Comparison of ENCODE assay signal across 18 cellular contexts in genomic region chr19:11641241-11641640, GRCh38. TPM values are rescaled to one million over a fixed set of nuclear protein-coding genes. Genes with fewer than 3 reads are reported as not detected.
DNase-seq lines count a peak whose midpoint lies in the region; ATAC-seq, FAIRE-seq and TF ChIP-seq lines count a peak whose summit lies in the region.
"Had no signal": no experiment of that assay in that cellular context is flagged by ENCODE, and none has a peak within 500 bp of the region (broad histone marks: within the 10 kb centered on the region; RNA-seq: fewer than 3 reads in every experiment).

No MANE protein-coding gene starts in this region.

- H4K91ac ChIP-seq in H1 (replicated peaks; ENCODE audit: insufficient read length, low read length) (no peak overlapping the region), neuronal stem cell (ENCODE audit: low read depth, low read length, poor library complexity) (no peak overlapping the region)

- no peaks in the 10 kb centered on the region for H3F3A ChIP-seq in PC-3 (ENCODE audit: low read length, unreplicated experiment)

- CTCF ChIA-PET in HepG2 (lab: Yijun Ruan, JAX; ENCODE audit: low intra/inter-chr PET ratio, low total read pairs), result no interaction called here
- CTCF ChIA-PET in PC-3 (lab: Charles Lee), result no interaction called here
- CTCF ChIA-PET in H1 (lab: Charles Lee; ENCODE audit: partially characterized antibody), result interaction anchor here (1.0 to 1.5 kb wide), 2 partner anchors 18 to 157 kb away, joined by 3 read pairs; partner anchors contain the start of gene ZNF491

- H3K79me2 ChIP-seq in HepG2 (ENCODE audit: insufficient read depth, low read length) (peaks cover 2% of the 10 kb centered on the region), PC-3 (ENCODE audit: low read length) (peaks cover 28% of the 10 kb centered on the region), H1 (ENCODE audit: control insufficient read depth in 1 of 2, insufficient read depth in 2 of 2, low read length in 2 of 2) (no peaks in the 10 kb centered on the region)

- TF ChIP-seq EP300 in HepG2 (IDR thresholded peaks at IDR 0.05; ENCODE audit: low read depth in 2 of 2, low read length in 2 of 2) (no peak), HepG2 (CRISPR knock-in tag; IDR thresholded peaks at IDR 0.05; ENCODE audit: borderline replicate concordance) (no peak), H1 (IDR thresholded peaks at IDR 0.05; ENCODE audit: borderline replicate concordance in 1 of 2, low read depth in 2 of 2, low read length in 2 of 2) (no peak)

- BruUV-seq in HepG2 (replicated peaks; lab: Mats Ljungman, UMichigan) (TSS peak; percentile 55), PC-3 (replicated peaks; lab: Mats Ljungman, UMichigan) (TSS peak; percentile 50)

- TF ChIP-seq CTCF in HepG2 (CRISPR knock-in tag; IDR thresholded peaks at IDR 0.05) (no peak), right lobe of liver (IDR thresholded peaks at IDR 0.05) (no peak), PC-3 (conservative IDR thresholded peaks at IDR 0.05; ENCODE audit: low read depth, low read length) (no peak), H1 (IDR thresholded peaks at IDR 0.05; ENCODE audit: control extremely low read depth in 1 of 3, insufficient read depth in 1 of 3, low read depth in 1 of 3, low read length in 3 of 3) (no peak)

- ATAC-seq in HepG2, result no peak
- no peak for ATAC-seq in right lobe of liver
- ATAC-seq in PC-3, result no peak
- ATAC-seq in GM18907 (IDR thresholded peaks at IDR 0.05; ENCODE audit: unreplicated experiment), result no peak
- ATAC-seq: GM23338 had no signal

- H2BK12ac ChIP-seq in H1 (ENCODE audit: low read depth, low read length) (no peak overlapping the region), neuronal stem cell (ENCODE audit: low read length) (peak overlapping the region; percentile 84)

- H3K14ac ChIP-seq in H1 (ENCODE audit: insufficient read length) (no peak overlapping the region), neuronal stem cell (ENCODE audit: low read length) (no peak overlapping the region)

- H2AFZ ChIP-seq in HepG2 (ENCODE audit: low read length) (no peak overlapping the region), PC-3 (ENCODE audit: low read length) (no peak overlapping the region), H1 (ENCODE audit: low read length) (no peak overlapping the region), neuronal stem cell (ENCODE audit: low read length) (no peak overlapping the region)
- H2AFZ ChIP-seq: GM23338 had no signal

- TF ChIP-seq POLR2A in HepG2 (IDR thresholded peaks at IDR 0.05; ENCODE audit: insufficient read depth in 1 of 2, low read depth in 2 of 2, low read length in 2 of 2) (no peak), right lobe of liver (IDR thresholded peaks at IDR 0.05) (no peak), H1 (IDR thresholded peaks at IDR 0.05; ENCODE audit: control extremely low read depth in 1 of 2, low read depth in 2 of 2, low read length in 2 of 2) (no peak)

- H3K18ac ChIP-seq in H1 (ENCODE audit: extremely low read depth, low read length) (no peak overlapping the region), neuronal stem cell (ENCODE audit: low read length) (no peak overlapping the region)

- H2BK15ac ChIP-seq in H1 (ENCODE audit: low read length) (no peak overlapping the region), neuronal stem cell (ENCODE audit: low read length) (no peak overlapping the region)

- H3K27ac ChIP-seq in HepG2 (ENCODE audit: extremely low read length, insufficient read depth, low read length) (no peak overlapping the region), right lobe of liver (no peak overlapping the region), PC-3 (ENCODE audit: low read length) (no peak overlapping the region), H1 (ENCODE audit: low read depth, low read length) (no peak overlapping the region), neuronal stem cell (replicated peaks; ENCODE audit: low read length) (no peak overlapping the region)

- H2BK5ac ChIP-seq in H1 (ENCODE audit: low read depth, low read length) (no peak overlapping the region), neuronal stem cell (ENCODE audit: low read length) (no peak overlapping the region)

- H3K36me3 ChIP-seq in HepG2 (replicated peaks in 1 of 2; ENCODE audit: control insufficient read depth in 1 of 2, insufficient read depth in 2 of 2, low read length in 2 of 2) (no peaks in the 10 kb centered on the region), right lobe of liver (no peaks in the 10 kb centered on the region), PC-3 (ENCODE audit: low read depth, low read length) (peaks cover 20% of the 10 kb centered on the region), H1 (ENCODE audit: control insufficient read depth in 2 of 4, insufficient read depth in 4 of 4, low read length in 3 of 4) (no peaks in the 10 kb centered on the region), neuronal stem cell (replicated peaks in 1 of 2; ENCODE audit: control insufficient read depth in 2 of 2, insufficient read depth in 2 of 2, low read length in 2 of 2) (peaks cover 0 to 48% of the 10 kb centered on the region in 2 donors)

- no peak overlapping the region for H3K4ac ChIP-seq in H1 (replicated peaks; ENCODE audit: insufficient read length, low read depth, low read length)
- H3K4ac ChIP-seq in neuronal stem cell (ENCODE audit: low read length), result no peak overlapping the region

- no peak overlapping the region for H4K5ac ChIP-seq in H1 (ENCODE audit: insufficient read length, low read depth, low read length)

- POLR2A ChIA-PET in HepG2 (lab: Yijun Ruan, JAX) (no interaction called here), PC-3 (lab: Charles Lee; ENCODE audit: unreplicated experiment) (no interaction called here), H1 (lab: Charles Lee; ENCODE audit: partially characterized antibody) (interaction anchor here (1.0 to 1.4 kb wide), 2 partner anchors 18 to 82 kb away, joined by 3 to 5 read pairs; partner anchors contain the start of gene ELOF1)

- H2AK5ac ChIP-seq in H1 (ENCODE audit: low read depth, low read length), result no peak overlapping the region
- no peak overlapping the region for H2AK5ac ChIP-seq in neuronal stem cell (ENCODE audit: low read depth, low read length)

- peaks cover 6% of the 10 kb centered on the region; the same call in 1 of the 2 replicates for H3K4me1 ChIP-seq in HepG2 (ENCODE audit: insufficient read depth, low read length)
- peaks cover 0 to 3% (median 0%) of the 10 kb centered on the region in 4 donors for H3K4me1 ChIP-seq in right lobe of liver
- H3K4me1 ChIP-seq in PC-3 (ENCODE audit: insufficient read depth, low read length), result 0 out of 2 replicates have a peak, but pooled peaks cover 3% of the 10 kb centered on the region
- peaks cover 0 to 5% (median under 1%) of the 10 kb centered on the region in 4 experiments; a peak in 3 of 7 replicates for H3K4me1 ChIP-seq in H1 (replicated peaks in 1 of 4; ENCODE audit: control insufficient read depth in 3 of 4, insufficient read depth in 4 of 4, low read length in 3 of 4)
- H3K4me1 ChIP-seq in neuronal stem cell (ENCODE audit: control insufficient read depth in 2 of 2, insufficient read depth in 1 of 2, low read depth in 1 of 2, low read length in 2 of 2), result no peaks in the 10 kb centered on the region

- intact Hi-C loops in HepG2 (cut with micrococcal nuclease; ENCODE audit: unreplicated experiment) (no loop called here), right lobe of liver (cut with DNase I) (no loop called here), PC-3 (cut with micrococcal nuclease) (no loop called here)

- no peaks in the 10 kb centered on the region for H3K79me1 ChIP-seq in H1 (ENCODE audit: low read depth, low read length)
- no peaks in the 10 kb centered on the region for H3K79me1 ChIP-seq in neuronal stem cell (ENCODE audit: low read depth, low read length)

- no peak overlapping the region for H3K9ac ChIP-seq in HepG2 (ENCODE audit: insufficient read depth, low read depth, low read length)
- H3K9ac ChIP-seq in PC-3 (ENCODE audit: low read length), result no peak overlapping the region
- no peak overlapping the region for H3K9ac ChIP-seq in H1 (replicated peaks in 1 of 4; ENCODE audit: extremely low read depth in 1 of 4, low read depth in 3 of 4, low read length in 3 of 4)
- H3K9ac ChIP-seq in neuronal stem cell (ENCODE audit: low read depth, low read length, poor library complexity), result no peak overlapping the region

- no peak overlapping the region for H3K23ac ChIP-seq in H1 (ENCODE audit: insufficient read length)
- H3K23ac ChIP-seq in neuronal stem cell (ENCODE audit: low read depth, low read length, poor library complexity), result no peak overlapping the region

- H3K4me2 ChIP-seq in HepG2 (ENCODE audit: low read depth, low read length) (no peak overlapping the region), PC-3 (ENCODE audit: low read length) (no peak overlapping the region), H1 (ENCODE audit: insufficient read depth in 1 of 2, low read depth in 2 of 2, low read length in 2 of 2) (no peak overlapping the region), neuronal stem cell (ENCODE audit: insufficient read depth, low read length, poor library complexity, severe bottlenecking) (no peak overlapping the region)
- H3K4me2 ChIP-seq: GM23338 had no signal

- TF ChIP-seq RAD21 in HepG2 (CRISPR knock-in tag; IDR thresholded peaks at IDR 0.05) (no peak), H1 (IDR thresholded peaks at IDR 0.05 in 1 of 2, conservative IDR thresholded peaks at IDR 0.05 in 1 of 2; ENCODE audit: low read depth in 2 of 2, low read length in 2 of 2) (no peak)

- WGBS in HepG2 (ENCODE audit: low lambda C conversion rate), result 87% methylated on average over 6 of the region's 7 CpGs
- 86% methylated on average over 6 of the region's 7 CpGs for WGBS in right lobe of liver (ENCODE audit: insufficient coverage, low coverage, low lambda C conversion rate, missing lambda C conversion rate)
- WGBS in H1 (ENCODE audit: extremely low coverage in 1 of 2, insufficient coverage in 1 of 2, insufficient read length in 1 of 2, insufficient replicate concordance in 2 of 2, low coverage in 1 of 2, low lambda C conversion rate in 2 of 2, missing lambda C conversion rate in 1 of 2), 2 experiments, result 97% methylated on average over 7 of the region's 7 CpGs; no CpG with 5 or more reads in 1 of the 2 experiments
- no CpG with 5 or more reads among the region's 7 CpGs for WGBS in neuronal stem cell (ENCODE audit: extremely low coverage in 2 of 2, insufficient read length in 2 of 2, insufficient replicate concordance in 1 of 2), 2 donors

- H3K9me3 ChIP-seq in HepG2 (ENCODE audit: low read length) (no peaks in the 10 kb centered on the region), right lobe of liver (no peaks in the 10 kb centered on the region), PC-3 (ENCODE audit: low read length) (no peaks in the 10 kb centered on the region), H1 (ENCODE audit: insufficient read depth in 2 of 2, low read depth in 1 of 2, low read length in 1 of 2) (no peaks in the 10 kb centered on the region), neuronal stem cell (replicated peaks in 1 of 2; ENCODE audit: control insufficient read depth in 2 of 2, insufficient read depth in 1 of 2, low read depth in 1 of 2, low read length in 2 of 2) (peaks cover 3 to 33% of the 10 kb centered on the region in 2 donors)

- H4K8ac ChIP-seq in H1 (ENCODE audit: extremely low read depth, insufficient read depth, low read length) (peak overlapping the region; percentile 22; the same call in 1 of the 2 replicates), neuronal stem cell (ENCODE audit: low read depth, low read length) (no peak overlapping the region)

- H4K20me1 ChIP-seq in HepG2 (ENCODE audit: insufficient read depth, low read length) (no peaks in the 10 kb centered on the region), PC-3 (ENCODE audit: low read length) (no peaks in the 10 kb centered on the region), H1 (replicated peaks in 1 of 2; ENCODE audit: control insufficient read depth in 1 of 2, insufficient read depth in 2 of 2, low read length in 2 of 2) (no peaks in the 10 kb centered on the region)

- in situ Hi-C loops in HepG2 (cut with HindIII; ENCODE audit: extremely low pct_ligation_motif_present, low pct_unique_long_range_greater_than_20kb), result no loop called here

- no peaks in the 10 kb centered on the region for H3K23me2 ChIP-seq in H1 (ENCODE audit: low read depth, low read length)

- H2BK20ac ChIP-seq in H1 (ENCODE audit: low read length), result no peak overlapping the region

- H3K9me2 ChIP-seq in PC-3 (replicated peaks; ENCODE audit: low read length), result no peaks in the 10 kb centered on the region

- H3K4me3 ChIP-seq in HepG2 (replicated peaks in 1 of 3; ENCODE audit: insufficient read depth in 1 of 3, low read depth in 2 of 3, low read length in 3 of 3) (no peak overlapping the region), right lobe of liver (no peak overlapping the region), PC-3 (ENCODE audit: low read length) (no peak overlapping the region), H1 (ENCODE audit: extremely low read depth in 1 of 4, insufficient read depth in 2 of 4, low read depth in 3 of 4, low read length in 4 of 4) (no peak overlapping the region), neuronal stem cell (ENCODE audit: low read length in 2 of 2) (no peak overlapping the region)
- H3K4me3 ChIP-seq: GM23338 had no signal

- DNase-seq in HepG2 (ENCODE audit: low spot score), result no peak
- no peak for DNase-seq in right lobe of liver
- DNase-seq in PC-3, result no peak
- DNase-seq in H1 (ENCODE audit: low read depth in 1 of 2, low spot score in 2 of 2), result no peak
- DNase-seq in neuronal stem cell (ENCODE audit: low spot score), result no peak
- no peak for DNase-seq in NCI-H1417 treated with DMSO at 0.1 percent for 48 hours (lab: John Stamatoyannopoulos, UW)
- no peak for DNase-seq in SW 1271 (lab: John Stamatoyannopoulos, UW)
- DNase-seq: 8988T; ACHN; C1 segment of cervical spinal cord; CD4-positive, alpha-beta T cell; DMS153; DMS79 treated with DMSO at 0.1 percent for 48 hours; GF-D8; H9 had no signal

- FAIRE-seq in HepG2 (lab: Jason Lieb, UNC) (no peak), H1 (lab: Jason Lieb, UNC) (no peak)
- FAIRE-seq: D721Med had no signal

- H2BK120ac ChIP-seq in H1 (replicated peaks; ENCODE audit: low read depth, low read length) (no peak overlapping the region), neuronal stem cell (ENCODE audit: low read depth, low read length) (no peak overlapping the region)

- no peak overlapping the region for H3K56ac ChIP-seq in H1 (replicated peaks; ENCODE audit: insufficient read length, low read depth, low read length)

- H3K27me3 ChIP-seq in HepG2 (ENCODE audit: control insufficient read depth in 1 of 2, insufficient read depth in 2 of 2, low read length in 2 of 2), result no peaks in the 10 kb centered on the region; a peak in 1 of 5 replicates
- H3K27me3 ChIP-seq in right lobe of liver, result no peaks in the 10 kb centered on the region
- H3K27me3 ChIP-seq in PC-3 (ENCODE audit: low read length), result no peaks in the 10 kb centered on the region
- no peaks in the 10 kb centered on the region for H3K27me3 ChIP-seq in H1 (replicated peaks in 1 of 4; ENCODE audit: control insufficient read depth in 3 of 4, extremely low read depth in 1 of 4, insufficient read depth in 3 of 4, low read length in 3 of 4)
- no peaks in the 10 kb centered on the region for H3K27me3 ChIP-seq in neuronal stem cell (ENCODE audit: control insufficient read depth in 3 of 3, insufficient read depth in 3 of 3, low read depth in 1 of 3, low read length in 3 of 3)

RNA-seq across cellular contexts. Expression of gene ZNF627, which starts 44.0 kb away (rescaled TPM):
- total RNA-seq in HepG2 (2016; rRNA removed; fragmentation: Illumina TruSeq; extraction: Trizol) (12.7 and 14.2 TPM in 2 replicates), right lobe of liver (1 to 10 TPM; 2.7 to 5.4 (median 4.6) TPM), PC-3 (2014; rRNA removed) (8.5 and 14.2 TPM in 2 replicates)
- 3.0 and 3.1 TPM in 2 replicates for total RNA-seq in HepG2 (2016; cell fraction: cytosol; rRNA removed; fragmentation: Illumina TruSeq; extraction: Trizol; ENCODE audit: low read depth)
- 13.5 and 18.6 TPM in 2 replicates for total RNA-seq in HepG2 (2016; cell fraction: insoluble cytoplasmic fraction; rRNA removed; fragmentation: Illumina TruSeq; extraction: Trizol)
- 9.4 and 10.1 TPM in 2 replicates for total RNA-seq in HepG2 (2016; cell fraction: membrane; rRNA removed; fragmentation: Illumina TruSeq; extraction: Trizol)
- total RNA-seq in HepG2 (2016; cell fraction: nucleus; rRNA removed; fragmentation: Illumina TruSeq; extraction: Trizol), result 8.8 and 9.3 TPM in 2 replicates
- polyA plus RNA-seq in HepG2 (2011; rRNA removed) (4.2 and 4.5 TPM in 2 replicates), H1 (2011; rRNA removed) (5.4 and 7.2 TPM in 2 replicates)
- polyA plus RNA-seq in HepG2 (2011; cell fraction: cytosol; rRNA removed), result 2.2 and 4.3 TPM in 2 replicates
- 2.8 and 3.3 TPM in 2 replicates for polyA plus RNA-seq in HepG2 (2011; cell fraction: nucleus; rRNA removed)
- 6.0 and 6.4 TPM in 2 replicates for polyA plus RNA-seq in HepG2 (2012)
- 1.1 and 1.4 TPM in 2 replicates for polyA plus RNA-seq in HepG2 (2016; cell fraction: cytosol; fragmentation: Illumina TruSeq; extraction: Trizol; ENCODE audit: low read depth)
- polyA plus RNA-seq in HepG2 (2016; cell fraction: insoluble cytoplasmic fraction; fragmentation: Illumina TruSeq; extraction: Trizol; ENCODE audit: low read depth), result 7.3 and 8.2 TPM in 2 replicates
- polyA plus RNA-seq in HepG2 (2016; cell fraction: membrane; fragmentation: Illumina TruSeq; extraction: Trizol; ENCODE audit: low read depth), result 3.4 TPM in 2 replicates
- 6.6 and 8.4 TPM in 2 replicates for polyA plus RNA-seq in HepG2 (2016; cell fraction: nucleus; fragmentation: Illumina TruSeq; extraction: Trizol; ENCODE audit: insufficient read depth, low read depth)
- 4.3 and 4.4 TPM in 2 replicates for polyA minus RNA-seq in HepG2 (2011; rRNA and poly(A)+ RNA removed; ENCODE audit: low replicate concordance)
- 6.4 and 8.8 TPM in 2 replicates for polyA minus RNA-seq in HepG2 (2011; cell fraction: cytosol; rRNA and poly(A)+ RNA removed)
- 10.3 TPM in 2 replicates for polyA minus RNA-seq in HepG2 (2011; cell fraction: nucleus; rRNA and poly(A)+ RNA removed)
- total RNA-seq in H1 (2021; fragmentation: NEBNext Ultra II Directional; extraction: Animal tissue kit (Norgen Biotek cat#: 25700)), result 13.7 and 15.8 TPM in 2 replicates
- polyA plus RNA-seq in H1 (2011; cell fraction: cytosol; rRNA removed), result 7.5 TPM
- 3.6 TPM for polyA plus RNA-seq in H1 (2011; cell fraction: nucleus; rRNA removed)
- 7.7 to 10.1 TPM (median 8.7 TPM) in 4 replicates for polyA plus RNA-seq in H1 (2012, experiment 1 of 2)
- polyA plus RNA-seq in H1 (2012, experiment 2 of 2), result 0.71 TPM
- 6.8 TPM for polyA plus RNA-seq in H1 (2013, experiment 1 of 2)
- polyA plus RNA-seq in H1 (2013, experiment 2 of 2), result 7.1 TPM
- 17.5 and 26.4 TPM in 2 replicates for polyA minus RNA-seq in H1 (2011; rRNA and poly(A)+ RNA removed)
- polyA minus RNA-seq in H1 (2011; cell fraction: cytosol; rRNA and poly(A)+ RNA removed), result 11.2 TPM
- 9.8 TPM for polyA minus RNA-seq in H1 (2011; cell fraction: nucleus; rRNA and poly(A)+ RNA removed)
- 11.6 TPM for polyA plus RNA-seq in neuronal stem cell (2013, experiment 1 of 2)
- polyA plus RNA-seq in neuronal stem cell (2013, experiment 2 of 2), result 11.4 TPM
